1 cellular context compared by ENCODE assay signal in the genomic region with DNA sequence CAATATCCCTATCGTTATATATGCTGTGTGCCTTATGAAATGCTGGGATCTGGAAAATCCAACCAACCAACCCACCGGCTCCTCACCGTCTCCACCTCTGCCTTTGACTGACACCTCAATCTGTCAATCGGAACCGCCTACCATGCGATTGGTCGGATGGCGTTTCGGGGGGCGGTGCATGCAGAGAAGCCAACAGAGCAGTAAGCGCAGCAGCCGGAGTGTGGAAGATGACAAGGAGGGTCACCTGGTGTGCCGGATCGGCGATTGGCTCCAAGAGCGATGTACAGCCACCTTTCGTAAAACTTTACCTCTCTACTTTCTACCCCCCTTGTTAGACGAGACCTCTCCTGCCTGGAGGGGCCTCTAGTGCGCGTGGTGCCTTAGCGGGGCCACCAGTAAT.
TF ChIP-seq lines count a peak whose summit lies in the region.

No MANE protein-coding gene starts in this region.

TF ChIP-seq in GM23338, 12 proteins besides CTCF, POLR2A, EP300 and RAD21 (continued from another document):
- TF ChIP-seq, protein P1, sequence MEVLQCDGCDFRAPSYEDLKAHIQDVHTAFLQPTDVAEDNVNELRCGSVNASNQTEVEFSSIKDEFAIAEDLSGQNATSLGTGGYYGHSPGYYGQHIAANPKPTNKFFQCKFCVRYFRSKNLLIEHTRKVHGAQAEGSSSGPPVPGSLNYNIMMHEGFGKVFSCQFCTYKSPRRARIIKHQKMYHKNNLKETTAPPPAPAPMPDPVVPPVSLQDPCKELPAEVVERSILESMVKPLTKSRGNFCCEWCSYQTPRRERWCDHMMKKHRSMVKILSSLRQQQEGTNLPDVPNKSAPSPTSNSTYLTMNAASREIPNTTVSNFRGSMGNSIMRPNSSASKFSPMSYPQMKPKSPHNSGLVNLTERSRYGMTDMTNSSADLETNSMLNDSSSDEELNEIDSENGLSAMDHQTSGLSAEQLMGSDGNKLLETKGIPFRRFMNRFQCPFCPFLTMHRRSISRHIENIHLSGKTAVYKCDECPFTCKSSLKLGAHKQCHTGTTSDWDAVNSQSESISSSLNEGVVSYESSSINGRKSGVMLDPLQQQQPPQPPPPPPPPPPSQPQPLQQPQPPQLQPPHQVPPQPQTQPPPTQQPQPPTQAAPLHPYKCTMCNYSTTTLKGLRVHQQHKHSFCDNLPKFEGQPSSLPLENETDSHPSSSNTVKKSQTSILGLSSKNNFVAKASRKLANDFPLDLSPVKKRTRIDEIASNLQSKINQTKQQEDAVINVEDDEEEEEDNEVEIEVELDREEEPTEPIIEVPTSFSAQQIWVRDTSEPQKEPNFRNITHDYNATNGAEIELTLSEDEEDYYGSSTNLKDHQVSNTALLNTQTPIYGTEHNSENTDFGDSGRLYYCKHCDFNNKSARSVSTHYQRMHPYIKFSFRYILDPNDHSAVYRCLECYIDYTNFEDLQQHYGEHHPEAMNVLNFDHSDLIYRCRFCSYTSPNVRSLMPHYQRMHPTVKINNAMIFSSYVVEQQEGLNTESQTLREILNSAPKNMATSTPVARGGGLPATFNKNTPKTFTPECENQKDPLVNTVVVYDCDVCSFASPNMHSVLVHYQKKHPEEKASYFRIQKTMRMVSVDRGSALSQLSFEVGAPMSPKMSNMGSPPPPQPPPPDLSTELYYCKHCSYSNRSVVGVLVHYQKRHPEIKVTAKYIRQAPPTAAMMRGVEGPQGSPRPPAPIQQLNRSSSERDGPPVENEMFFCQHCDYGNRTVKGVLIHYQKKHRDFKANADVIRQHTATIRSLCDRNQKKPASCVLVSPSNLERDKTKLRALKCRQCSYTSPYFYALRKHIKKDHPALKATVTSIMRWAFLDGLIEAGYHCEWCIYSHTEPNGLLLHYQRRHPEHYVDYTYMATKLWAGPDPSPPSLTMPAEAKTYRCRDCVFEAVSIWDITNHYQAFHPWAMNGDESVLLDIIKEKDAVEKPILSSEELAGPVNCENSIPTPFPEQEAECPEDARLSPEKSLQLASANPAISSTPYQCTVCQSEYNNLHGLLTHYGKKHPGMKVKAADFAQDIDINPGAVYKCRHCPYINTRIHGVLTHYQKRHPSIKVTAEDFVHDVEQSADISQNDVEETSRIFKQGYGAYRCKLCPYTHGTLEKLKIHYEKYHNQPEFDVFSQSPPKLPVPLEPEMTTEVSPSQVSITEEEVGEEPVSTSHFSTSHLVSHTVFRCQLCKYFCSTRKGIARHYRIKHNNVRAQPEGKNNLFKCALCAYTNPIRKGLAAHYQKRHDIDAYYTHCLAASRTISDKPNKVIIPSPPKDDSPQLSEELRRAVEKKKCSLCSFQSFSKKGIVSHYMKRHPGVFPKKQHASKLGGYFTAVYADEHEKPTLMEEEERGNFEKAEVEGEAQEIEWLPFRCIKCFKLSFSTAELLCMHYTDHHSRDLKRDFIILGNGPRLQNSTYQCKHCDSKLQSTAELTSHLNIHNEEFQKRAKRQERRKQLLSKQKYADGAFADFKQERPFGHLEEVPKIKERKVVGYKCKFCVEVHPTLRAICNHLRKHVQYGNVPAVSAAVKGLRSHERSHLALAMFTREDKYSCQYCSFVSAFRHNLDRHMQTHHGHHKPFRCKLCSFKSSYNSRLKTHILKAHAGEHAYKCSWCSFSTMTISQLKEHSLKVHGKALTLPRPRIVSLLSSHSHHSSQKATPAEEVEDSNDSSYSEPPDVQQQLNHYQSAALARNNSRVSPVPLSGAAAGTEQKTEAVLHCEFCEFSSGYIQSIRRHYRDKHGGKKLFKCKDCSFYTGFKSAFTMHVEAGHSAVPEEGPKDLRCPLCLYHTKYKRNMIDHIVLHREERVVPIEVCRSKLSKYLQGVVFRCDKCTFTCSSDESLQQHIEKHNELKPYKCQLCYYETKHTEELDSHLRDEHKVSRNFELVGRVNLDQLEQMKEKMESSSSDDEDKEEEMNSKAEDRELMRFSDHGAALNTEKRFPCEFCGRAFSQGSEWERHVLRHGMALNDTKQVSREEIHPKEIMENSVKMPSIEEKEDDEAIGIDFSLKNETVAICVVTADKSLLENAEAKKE (CRISPR knock-in tag; IDR thresholded peaks at IDR 0.05) = no peak
- TF ChIP-seq EZH2phosphoT487 (IDR thresholded peaks at IDR 0.05; ENCODE audit: unreplicated experiment) (no peak), JUNB (IDR thresholded peaks at IDR 0.05; ENCODE audit: unreplicated experiment) (no peak), CREB1 (CRISPR knock-in tag; IDR thresholded peaks at IDR 0.05; ENCODE audit: low read depth) (no peak)
